Comparison of ENCODE assay signal across 14 cellular contexts in the genomic region with DNA sequence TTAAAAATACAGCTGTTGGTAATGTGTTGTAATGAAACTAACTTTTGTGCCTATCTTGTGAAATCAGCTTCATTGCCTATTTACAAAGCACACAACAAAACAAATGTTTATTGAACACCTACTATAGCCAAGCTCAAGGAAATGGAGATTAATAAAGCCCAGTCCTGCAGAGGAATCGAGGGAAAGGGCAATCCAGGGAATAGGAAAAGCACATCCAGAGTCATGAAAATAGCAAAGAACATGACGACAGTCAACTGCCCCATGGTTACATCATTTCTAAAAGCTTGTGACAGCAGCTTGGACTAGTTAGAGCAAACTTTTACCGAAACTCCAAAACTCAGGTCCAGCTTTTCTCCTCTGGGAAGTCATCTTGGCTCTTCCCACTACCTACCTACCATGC.
DNase-seq lines count a peak whose midpoint lies in the region; ATAC-seq, FAIRE-seq and TF ChIP-seq lines count a peak whose summit lies in the region.
"Had no signal": no experiment of that assay in that cellular context is flagged by ENCODE, and none has a peak within 500 bp of the region (broad histone marks: within the 10 kb centered on the region; RNA-seq: fewer than 3 reads in every experiment).

No MANE protein-coding gene starts in this region.

- peaks cover 11 to 27% (median 19%) of the 10 kb centered on the region in 11 experiments for H3K36me3 ChIP-seq in BLaER1 treated with 17β-estradiol and CSF1 and Interleukin-3, amounts not matched to agents 10 nM and 100 nM
- peaks cover 0 to 1% (median 0%) of the 10 kb centered on the region in 4 donors for H3K36me3 ChIP-seq in right lobe of liver
- H3K36me3 ChIP-seq in CD8-positive, alpha-beta T cell (ENCODE audit: insufficient read depth, low read length), result no peaks in the 10 kb centered on the region
- H3K36me3 ChIP-seq: BE2C had no signal

- H3K4me3 Mint-ChIP-seq in WTC11, result no peak overlapping the region
- no peak overlapping the region for H3K4me3 Mint-ChIP-seq in CD8-positive, alpha-beta T cell
- no peak overlapping the region for H3K4me3 Mint-ChIP-seq in activated CD4-positive, alpha-beta memory T cell treated with anti-CD3 and anti-CD28 coated beads, Interleukin-2, amount 10 ng/mL, durations not matched to agents 7 days and 5 days

- H3K4me3 ChIP-seq in A549 (no peak overlapping the region), right lobe of liver (no peak overlapping the region)
- no peak overlapping the region for H3K4me3 ChIP-seq in BLaER1 treated with 17β-estradiol and CSF1 and Interleukin-3, amounts not matched to agents 10 nM and 100 nM
- no peak overlapping the region for H3K4me3 ChIP-seq in CD8-positive, alpha-beta T cell (ENCODE audit: low read depth, low read length)

- no peak overlapping the region for H3K4me2 ChIP-seq in A549
- peak overlapping the region; percentile 23 to 83 (median 45); a peak in 19 of 22 replicates for H3K4me2 ChIP-seq in BLaER1 treated with 17β-estradiol and CSF1 and Interleukin-3, amounts not matched to agents 10 nM and 100 nM

- H3K27me3 Mint-ChIP-seq in WTC11 (ENCODE audit: low read depth), result no peaks in the 10 kb centered on the region
- peaks cover 4% of the 10 kb centered on the region for H3K27me3 Mint-ChIP-seq in CD8-positive, alpha-beta T cell (ENCODE audit: low read depth)
- peaks cover 7% of the 10 kb centered on the region for H3K27me3 Mint-ChIP-seq in activated CD4-positive, alpha-beta memory T cell treated with anti-CD3 and anti-CD28 coated beads, Interleukin-2, amount 10 ng/mL, durations not matched to agents 7 days and 5 days

- TF ChIP-seq CTCF in A549 (IDR thresholded peaks at IDR 0.05) (no peak), WTC11 (IDR thresholded peaks at IDR 0.05) (no peak), right lobe of liver (IDR thresholded peaks at IDR 0.05) (no peak)
- no peak for TF ChIP-seq CTCF in CD8-positive, alpha-beta T cell (IDR thresholded peaks at IDR 0.05)

- no peak for TF ChIP-seq POLR2A in A549 (IDR thresholded peaks at IDR 0.05; ENCODE audit: low read length)
- no peak for TF ChIP-seq POLR2A in right lobe of liver (IDR thresholded peaks at IDR 0.05)

- H4K20me1 ChIP-seq in BLaER1 treated with 17β-estradiol and CSF1 and Interleukin-3, amounts not matched to agents 10 nM and 100 nM, result no peaks in the 10 kb centered on the region

- H3K27ac Mint-ChIP-seq in WTC11, result 0 out of 2 replicates have a peak overlapping the region, but pooled peaks have one; percentile 17
- no peak overlapping the region for H3K27ac Mint-ChIP-seq in CD8-positive, alpha-beta T cell
- no peak overlapping the region for H3K27ac Mint-ChIP-seq in activated CD4-positive, alpha-beta memory T cell treated with anti-CD3 and anti-CD28 coated beads, Interleukin-2, amount 10 ng/mL, durations not matched to agents 7 days and 5 days

- ATAC-seq in A549 (no peak), WTC11 (no peak), right lobe of liver (peak; percentile 58 to 75 (median 70))
- ATAC-seq in CD8-positive, alpha-beta T cell, result no peak

- H3K27ac ChIP-seq in A549 (no peak overlapping the region), right lobe of liver (peak overlapping the region in 1 of 3 donors; percentile 20)
- peak overlapping the region in 9 of 11 experiments; percentile 2 to 57 (median 22); a peak in 9 of 22 replicates for H3K27ac ChIP-seq in BLaER1 treated with 17β-estradiol and CSF1 and Interleukin-3, amounts not matched to agents 10 nM and 100 nM
- no peak overlapping the region for H3K27ac ChIP-seq in CD8-positive, alpha-beta T cell (ENCODE audit: low read depth, low read length)
- H3K27ac ChIP-seq: HL-60 had no signal

- H3K4me1 ChIP-seq in A549 (peaks cover 17% of the 10 kb centered on the region; the same call in 1 of the 3 replicates), right lobe of liver (peaks cover 0 to 10% (median 3%) of the 10 kb centered on the region in 4 donors)
- H3K4me1 ChIP-seq in BLaER1 treated with 17β-estradiol and CSF1 and Interleukin-3, amounts not matched to agents 10 nM and 100 nM, result peaks cover 54 to 77% (median 72%) of the 10 kb centered on the region in 10 experiments
- H3K4me1 ChIP-seq in CD8-positive, alpha-beta T cell (ENCODE audit: insufficient read depth, low read length), result no peaks in the 10 kb centered on the region
- H3K4me1 ChIP-seq: BE2C had no signal

- peaks cover 4% of the 10 kb centered on the region for H3K36me3 Mint-ChIP-seq in WTC11
- peaks cover 13% of the 10 kb centered on the region for H3K36me3 Mint-ChIP-seq in CD8-positive, alpha-beta T cell
- peaks cover 20% of the 10 kb centered on the region for H3K36me3 Mint-ChIP-seq in activated CD4-positive, alpha-beta memory T cell treated with anti-CD3 and anti-CD28 coated beads, Interleukin-2, amount 10 ng/mL, durations not matched to agents 7 days and 5 days (ENCODE audit: low read depth)

- H3K27me3 ChIP-seq in BLaER1 treated with 17β-estradiol and CSF1 and Interleukin-3, amounts not matched to agents 10 nM and 100 nM, result no peaks in the 10 kb centered on the region
- H3K27me3 ChIP-seq in right lobe of liver, result no peaks in the 10 kb centered on the region
- H3K27me3 ChIP-seq in CD8-positive, alpha-beta T cell (ENCODE audit: insufficient read depth, low read length), result no peaks in the 10 kb centered on the region
- H3K27me3 ChIP-seq: BE2C had no signal

- no peak for TF ChIP-seq EP300 in A549 (IDR thresholded peaks at IDR 0.05)

- peak; percentile 78 for FAIRE-seq in A549 (lab: Jason Lieb, UNC)
- FAIRE-seq: A204.1 had no signal

- no peaks in the 10 kb centered on the region for H3K9me3 ChIP-seq in A549
- H3K9me3 ChIP-seq in BLaER1 treated with 17β-estradiol and CSF1 and Interleukin-3, amounts not matched to agents 10 nM and 100 nM (replicated peaks in 1 of 11), result peaks cover 0 to 11% (median 4%) of the 10 kb centered on the region in 11 experiments; a peak in 12 of 22 replicates
- no peaks in the 10 kb centered on the region for H3K9me3 ChIP-seq in right lobe of liver
- no peaks in the 10 kb centered on the region for H3K9me3 ChIP-seq in CD8-positive, alpha-beta T cell (ENCODE audit: low read length)
- H3K9me3 ChIP-seq: BE2C had no signal

- TF ChIP-seq RAD21 in A549 (conservative IDR thresholded peaks at IDR 0.05 in 1 of 2, IDR thresholded peaks at IDR 0.05 in 1 of 2), result no peak

- WGBS in A549 (ENCODE audit: missing lambda C conversion rate), result 91% methylated on average over 3 of the region's 3 CpGs
- 20% methylated on average over 3 of the region's 3 CpGs for WGBS in right lobe of liver (ENCODE audit: insufficient coverage, low coverage, low lambda C conversion rate, missing lambda C conversion rate)

- H3K9me3 Mint-ChIP-seq in WTC11, result peaks cover 6% of the 10 kb centered on the region
- no peaks in the 10 kb centered on the region for H3K9me3 Mint-ChIP-seq in CD8-positive, alpha-beta T cell
- H3K9me3 Mint-ChIP-seq in activated CD4-positive, alpha-beta memory T cell treated with anti-CD3 and anti-CD28 coated beads, Interleukin-2, amount 10 ng/mL, durations not matched to agents 7 days and 5 days, result no peaks in the 10 kb centered on the region

- 0 out of 22 replicates have a peak overlapping the region, but pooled peaks of 1 of the 11 experiments have one; percentile 9 for H3K9ac ChIP-seq in BLaER1 treated with 17β-estradiol and CSF1 and Interleukin-3, amounts not matched to agents 10 nM and 100 nM

- CTCF ChIA-PET in A549 (lab: Yijun Ruan, JAX), result interaction anchor here (0.8 to 1.6 kb wide), 9 partner anchors 15 to 944 kb away, joined by 3 to 7 read pairs (median 3); a partner anchor contains a TSS
- CTCF ChIA-PET in WTC11 (lab: Charles Lee), result interaction anchor here (1.3 to 2.1 kb wide), 2 partner anchors 9 to 13 kb away, joined by 3 to 7 read pairs; no protein-coding TSS in a partner anchor
- CTCF ChIA-PET in CD8-positive, alpha-beta T cell (lab: Charles Lee), result interaction anchor here (0.9 to 1.0 kb wide), 2 partner anchors 15 to 361 kb away, joined by 3 read pairs; no protein-coding TSS in a partner anchor
- CTCF ChIA-PET in activated CD4-positive, alpha-beta memory T cell treated with anti-CD3 and anti-CD28 coated beads, Interleukin-2, amount 10 ng/mL, durations not matched to agents 7 days and 5 days (lab: Charles Lee), result no interaction called here

- peaks cover 3% of the 10 kb centered on the region for H3K4me1 Mint-ChIP-seq in WTC11
- H3K4me1 Mint-ChIP-seq in CD8-positive, alpha-beta T cell (ENCODE audit: low read depth), result peaks cover 13% of the 10 kb centered on the region
- H3K4me1 Mint-ChIP-seq in activated CD4-positive, alpha-beta memory T cell treated with anti-CD3 and anti-CD28 coated beads, Interleukin-2, amount 10 ng/mL, durations not matched to agents 7 days and 5 days, result peaks cover 22% of the 10 kb centered on the region

- POLR2A ChIA-PET in A549 (lab: Yijun Ruan, JAX) (no interaction called here), WTC11 (lab: Charles Lee) (interaction anchor here (0.5 to 0.7 kb wide), 2 partner anchors 155 to 585 kb away, joined by 3 to 8 read pairs; no protein-coding TSS in a partner anchor)
- POLR2A ChIA-PET in CD8-positive, alpha-beta T cell (lab: Charles Lee), result interaction anchor here (0.6 kb wide), 1 partner anchor 220 kb away, joined by 4 read pairs; no protein-coding TSS in a partner anchor
- POLR2A ChIA-PET in activated CD4-positive, alpha-beta memory T cell treated with anti-CD3 and anti-CD28 coated beads, Interleukin-2, amount 10 ng/mL, durations not matched to agents 7 days and 5 days (lab: Charles Lee), result interaction anchor here (0.9 kb wide), 1 partner anchor 42 kb away, joined by 3 read pairs; no protein-coding TSS in a partner anchor

- intact Hi-C loops in right lobe of liver (cut with DNase I), result no loop called here
- intact Hi-C loops in CD8-positive, alpha-beta T cell (cut with DNase I, micrococcal nuclease), result loop anchor here in 1 of 2 experiments (5.0 kb wide), 1 partner anchor 903 kb away; no protein-coding TSS in a partner anchor

- no peak for DNase-seq in A549 (ENCODE audit: low read depth in 1 of 2, low spot score in 1 of 2)
- DNase-seq in WTC11 (ENCODE audit: low spot score), result no peak
- DNase-seq in right lobe of liver, result no peak
- no peak for DNase-seq in CD8-positive, alpha-beta T cell
- DNase-seq in NCI-H345 treated with DMSO at 0.1 percent for 48 hours (lab: John Stamatoyannopoulos, UW; ENCODE audit: unreplicated experiment), result no peak
- no peak for DNase-seq in putamen (ENCODE audit: low spot score)
- DNase-seq in activated CD4-positive, alpha-beta memory T cell treated with anti-CD3 and anti-CD28 coated beads, Interleukin-2, amount 10 ng/mL, durations not matched to agents 7 days and 5 days, result no peak
- DNase-seq: BE2C, Calu3, DMS 273 treated with DMSO at 0.1 percent for 48 hours, HCEC 1CT had no signal

TF ChIP-seq in A549, 52 proteins besides CTCF, POLR2A, EP300 and RAD21 (continues in another document):
- TF ChIP-seq HDAC2 (IDR thresholded peaks at IDR 0.05), result no peak
- TF ChIP-seq HOXB13 (CRISPR knock-in tag; IDR thresholded peaks at IDR 0.05; ENCODE audit: low read depth), result no peak
- TF ChIP-seq ZNF302 (CRISPR knock-in tag; IDR thresholded peaks at IDR 0.05), result no peak
- no peak for TF ChIP-seq HOXA7 (CRISPR knock-in tag; IDR thresholded peaks at IDR 0.05)
- no peak for TF ChIP-seq HEYL (CRISPR knock-in tag; IDR thresholded peaks at IDR 0.05)

TF ChIP-seq in WTC11, 78 proteins besides CTCF, POLR2A, EP300 and RAD21 (continues in another document):
- no peak for TF ChIP-seq TP53 (CRISPR knock-in tag; IDR thresholded peaks at IDR 0.05)

Comparison
In these comparisons a context has a peak if more than half of its experiments do, and no peak if none do; other contexts are left out.
1. ATAC-seq: peak in right lobe of liver (4 of 4); none in A549 (0 of 2), WTC11 (single experiment) and CD8-positive, alpha-beta T cell (single experiment).
2. H3K27ac ChIP-seq: peak in BLaER1 treated with 17β-estradiol and CSF1 and Interleukin-3, amounts not matched to agents 10 nM and 100 nM (9 of 11); none in A549 (0 of 2) and CD8-positive, alpha-beta T cell (single experiment).